19 cellular contexts compared by ENCODE assay signal in genomic region chr1:246121533-246121932, GRCh38.
DNase-seq lines count a peak whose midpoint lies in the region; ATAC-seq and TF ChIP-seq lines count a peak whose summit lies in the region.
"Had no signal": no experiment of that assay in that cellular context is flagged by ENCODE, and none has a peak within 500 bp of the region (broad histone marks: within the 10 kb centered on the region; RNA-seq: fewer than 3 reads in every experiment).

No MANE protein-coding gene starts in this region.

- H3K4me1 ChIP-seq in SK-N-SH (ENCODE audit: control insufficient read depth in 1 of 2, insufficient read depth in 2 of 2, low read depth in 1 of 2, low read length in 1 of 2) (peaks cover 0 to 10% of the 10 kb centered on the region in 2 experiments; a peak in 2 of 4 replicates), vagina (no peaks in the 10 kb centered on the region)
- H3K4me1 ChIP-seq: Peyer's patch had no signal

- H3K9me2 ChIP-seq in SK-N-SH, result no peaks in the 10 kb centered on the region

- TF ChIP-seq RAD21 in SK-N-SH (IDR thresholded peaks at IDR 0.05; ENCODE audit: low read length), result no peak

- H3K27me3 ChIP-seq in SK-N-SH (ENCODE audit: insufficient read depth), result no peaks in the 10 kb centered on the region
- H3K27me3 ChIP-seq in vagina, result no peaks in the 10 kb centered on the region
- H3K27me3 ChIP-seq: Peyer's patch had no signal

- no peak overlapping the region for H2AFZ ChIP-seq in SK-N-SH (ENCODE audit: low read depth)
- H2AFZ ChIP-seq: GM23248 had no signal

- H3K9ac ChIP-seq in SK-N-SH, result no peak overlapping the region
- H3K9ac ChIP-seq: GM23248 had no signal

- H3K4me3 Mint-ChIP-seq in stimulated activated effector memory CD8-positive, alpha-beta T cell treated with anti-CD3 and anti-CD28 coated beads, Interleukin-12 subunit alpha, Interleukin-12 subunit beta, amount 100 ng/mL, for 72 hours, result no peak overlapping the region
- H3K4me3 Mint-ChIP-seq: B cell had no signal

- H3K36me3 ChIP-seq in SK-N-SH (replicated peaks in 1 of 2; ENCODE audit: control insufficient read depth in 1 of 2, insufficient read depth in 2 of 2, low read length in 1 of 2), result no peaks in the 10 kb centered on the region
- no peaks in the 10 kb centered on the region for H3K36me3 ChIP-seq in vagina
- H3K36me3 ChIP-seq: Peyer's patch had no signal

- POLR2A ChIA-PET in SK-N-SH (lab: Yijun Ruan, JAX), result no interaction called here

- H3K79me2 ChIP-seq in SK-N-SH (ENCODE audit: insufficient read depth), result no peaks in the 10 kb centered on the region

- H3K27ac ChIP-seq in SK-N-SH (ENCODE audit: low read depth in 2 of 2, low read length in 1 of 2) (no peak overlapping the region), vagina (no peak overlapping the region)
- H3K27ac ChIP-seq: GM23248, Peyer's patch had no signal

- no peak for ATAC-seq in SK-N-SH treated with all-trans-retinoic acid at 6 μM for 48 hours
- ATAC-seq in stimulated activated effector memory CD8-positive, alpha-beta T cell treated with anti-CD3 and anti-CD28 coated beads, Interleukin-12 subunit alpha, Interleukin-12 subunit beta, amount 100 ng/mL, for 72 hours, result no peak
- ATAC-seq: GM12878, Right ventricle myocardium inferior had no signal

- H3K27ac Mint-ChIP-seq in stimulated activated effector memory CD8-positive, alpha-beta T cell treated with anti-CD3 and anti-CD28 coated beads, Interleukin-12 subunit alpha, Interleukin-12 subunit beta, amount 100 ng/mL, for 72 hours, result no peak overlapping the region
- H3K27ac Mint-ChIP-seq: B cell had no signal

- no peak overlapping the region for H3K4me3 ChIP-seq in SK-N-SH (ENCODE audit: low read depth in 2 of 2, low read length in 1 of 2)
- no peak overlapping the region for H3K4me3 ChIP-seq in vagina
- H3K4me3 ChIP-seq: GM12878, GM23248, Peyer's patch had no signal

- peak in 1 of 2 experiments; percentile 23; a peak in 1 of 4 replicates for TF ChIP-seq EP300 in SK-N-SH (IDR thresholded peaks at IDR 0.05; ENCODE audit: borderline replicate concordance in 1 of 2, low read depth in 1 of 2, low read length in 1 of 2)

- peak; percentile 52 for DNase-seq in SK-N-SH
- DNase-seq in RPMI7951 (ENCODE audit: low read depth), result peak; percentile 29
- DNase-seq in dermis microvascular lymphatic vessel endothelial cell (ENCODE audit: low read depth in 2 of 2), result peak; percentile 36 to 39
- peak; percentile 52 to 53 for DNase-seq in lung microvascular endothelial cell (ENCODE audit: low read depth in 2 of 2)
- DNase-seq in NCI-H446 (lab: John Stamatoyannopoulos, UW), result no peak
- no peak for DNase-seq in stimulated activated effector memory CD8-positive, alpha-beta T cell treated with anti-CD3 and anti-CD28 coated beads, Interleukin-12 subunit alpha, Interleukin-12 subunit beta, amount 100 ng/mL, for 72 hours (ENCODE audit: low spot score in 2 of 2)
- DNase-seq in vagina (ENCODE audit: extremely low spot score in 2 of 2), result no peak
- DNase-seq: GM23248; NCI-H1048; NCI-H1436 treated with DMSO at 0.1 percent for 48 hours; NCI-H2029 treated with DMSO at 0.1 percent for 48 hours; NCI-H2171; NCI-H526 treated with DMSO at 0.1 percent for 48 hours; NK-92 treated with Interleukin-12 subunit alpha and Interleukin-12 subunit beta, amount 100 ng/mL, for 24 hours; Peyer's patch had no signal

- intact Hi-C loops in vagina (cut with DNase I), result no loop called here

- CTCF ChIA-PET in SK-N-SH (lab: Yijun Ruan, JAX), result interaction anchor here (1.2 to 1.6 kb wide), 2 partner anchors 42 to 969 kb away, joined by 3 to 4 read pairs; no protein-coding TSS in a partner anchor

- 52% methylated on average over 4 of the region's 4 CpGs for WGBS in SK-N-SH (ENCODE audit: low lambda C conversion rate)

- H3K4me2 ChIP-seq in SK-N-SH, result no peak overlapping the region

- no peaks in the 10 kb centered on the region for H3F3A ChIP-seq in SK-N-SH (replicated peaks; ENCODE audit: insufficient read depth)

- H3K36me3 Mint-ChIP-seq in stimulated activated effector memory CD8-positive, alpha-beta T cell treated with anti-CD3 and anti-CD28 coated beads, Interleukin-12 subunit alpha, Interleukin-12 subunit beta, amount 100 ng/mL, for 72 hours, result no peaks in the 10 kb centered on the region

- H3K9me3 ChIP-seq in SK-N-SH (no peaks in the 10 kb centered on the region), vagina (no peaks in the 10 kb centered on the region)
- H3K9me3 ChIP-seq: Peyer's patch had no signal

- TF ChIP-seq CTCF in SK-N-SH (IDR thresholded peaks at IDR 0.05) (no peak), vagina (IDR thresholded peaks at IDR 0.05) (no peak)

- H3K4me1 Mint-ChIP-seq in stimulated activated effector memory CD8-positive, alpha-beta T cell treated with anti-CD3 and anti-CD28 coated beads, Interleukin-12 subunit alpha, Interleukin-12 subunit beta, amount 100 ng/mL, for 72 hours, result peaks cover 6% of the 10 kb centered on the region

- no peaks in the 10 kb centered on the region for H4K20me1 ChIP-seq in SK-N-SH (ENCODE audit: insufficient read depth)

- H3K9me3 Mint-ChIP-seq in stimulated activated effector memory CD8-positive, alpha-beta T cell treated with anti-CD3 and anti-CD28 coated beads, Interleukin-12 subunit alpha, Interleukin-12 subunit beta, amount 100 ng/mL, for 72 hours, result no peaks in the 10 kb centered on the region

- TF ChIP-seq POLR2A in vagina (IDR thresholded peaks at IDR 0.05), result no peak

TF ChIP-seq in SK-N-SH, 30 proteins besides CTCF, POLR2A, EP300 and RAD21:
- TF ChIP-seq FOSL2 (IDR thresholded peaks at IDR 0.05; ENCODE audit: borderline replicate concordance, low read depth), result no peak; the same call in 1 of the 2 replicates
- TF ChIP-seq RXRA (IDR thresholded peaks at IDR 0.05; ENCODE audit: borderline replicate concordance, low read depth), result no peak
- peak; percentile 45 for TF ChIP-seq GATA2 (CRISPR knock-in tag; IDR thresholded peaks at IDR 0.05)
- peak; percentile 71 for TF ChIP-seq RCOR1 (IDR thresholded peaks at IDR 0.05; ENCODE audit: low read length)
- no peak for TF ChIP-seq FOXJ3 (CRISPR knock-in tag; IDR thresholded peaks at IDR 0.05)
TF ChIP-seq in SK-N-SH: peak in this region for 2.

TF ChIP-seq in SK-N-SH treated with all-trans-retinoic acid at 6 μM for 48 hours, 23 proteins besides CTCF, POLR2A, EP300 and RAD21:
- no peak for TF ChIP-seq PATZ1 (CRISPR knock-in tag; IDR thresholded peaks at IDR 0.05; ENCODE audit: borderline replicate concordance)
- no peak for TF ChIP-seq POU6F1 (CRISPR knock-in tag; IDR thresholded peaks at IDR 0.05; ENCODE audit: borderline replicate concordance, low read depth)
- TF ChIP-seq CSRNP3 (CRISPR knock-in tag; IDR thresholded peaks at IDR 0.05), result no peak

Comparison
In these comparisons a context has a peak if more than half of its experiments do, and no peak if none do; other contexts are left out.
1. DNase-seq: peak in SK-N-SH (single experiment), RPMI7951 (single experiment), dermis microvascular lymphatic vessel endothelial cell (2 of 2) and lung microvascular endothelial cell (2 of 2); none in NCI-H446 (0 of 2), stimulated activated effector memory CD8-positive, alpha-beta T cell treated with anti-CD3 and anti-CD28 coated beads, Interleukin-12 subunit alpha, Interleukin-12 subunit beta, amount 100 ng/mL, for 72 hours (0 of 2) and vagina (0 of 2).